8 cellular contexts compared by ENCODE assay signal in the genomic region with DNA sequence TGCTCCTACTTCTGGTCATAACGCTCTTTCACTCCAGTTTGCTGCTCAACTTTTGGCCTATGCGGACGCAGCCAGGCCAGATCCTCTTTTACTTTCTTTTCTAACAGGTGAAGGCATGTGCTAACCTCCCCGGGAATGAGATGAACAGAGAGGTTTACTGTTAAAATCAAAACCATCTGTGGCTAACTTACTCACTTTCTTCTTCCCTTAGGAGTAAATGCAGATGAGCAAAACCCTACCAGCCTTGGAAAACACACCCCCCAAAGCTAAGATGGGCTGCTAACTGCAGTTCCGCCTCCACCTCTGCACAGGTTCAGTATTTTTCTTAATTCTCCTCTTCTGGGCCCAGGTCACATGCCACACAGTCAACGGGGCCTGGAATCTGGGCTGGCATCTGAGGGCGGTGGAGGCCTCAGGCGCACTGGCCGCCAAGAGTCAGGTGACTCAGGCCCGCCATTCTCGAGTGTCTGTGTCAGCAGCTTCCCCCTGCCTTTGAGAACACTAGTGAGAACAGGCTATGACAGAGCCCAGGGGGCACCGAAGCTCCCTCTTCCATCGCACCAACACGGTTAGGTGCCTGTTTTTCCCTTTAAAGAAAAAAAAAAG. TPM values are rescaled to one million over a fixed set of nuclear protein-coding genes. Genes with fewer than 3 reads are reported as not detected.
DNase-seq lines count a peak whose midpoint lies in the region; ATAC-seq and TF ChIP-seq lines count a peak whose summit lies in the region.

No MANE protein-coding gene starts in this region.

- peak overlapping the region; percentile 65 for H3K27ac ChIP-seq in CD8-positive, alpha-beta memory T cell (ENCODE audit: low read depth, low read length)
- H3K27ac ChIP-seq in mucosa of rectum (ENCODE audit: low read depth in 2 of 2, low read length in 2 of 2) (peak overlapping the region; percentile 59 to 69), tibial nerve (peak overlapping the region; percentile 83 to 98 (median 95))

- peaks cover 95 to 100% (median 97%) of the 10 kb centered on the region in 3 donors for H3K4me1 Mint-ChIP-seq in CD8-positive, alpha-beta memory T cell
- peaks cover 37% of the 10 kb centered on the region for H3K4me1 Mint-ChIP-seq in MCF 10A (ENCODE audit: insufficient read depth, unreplicated experiment)

- TF ChIP-seq POLR2A in tibial nerve (IDR thresholded peaks at IDR 0.05): peak in 1 of 2 donors; percentile 52

- TF ChIP-seq EP300 in tibial nerve (IDR thresholded peaks at IDR 0.05): peak; percentile 28 to 83

- 46 to 60% methylated on average over 12 to 14 of the region's 14 CpGs for WGBS in tibial nerve, 2 donors

- ATAC-seq in GM21786 (IDR thresholded peaks at IDR 0.05; ENCODE audit: unreplicated experiment): peak; percentile 62
- no peak for ATAC-seq in omental fat pad (ENCODE audit: low FRiP score)

- peak overlapping the region; percentile 33 for H3K4me3 ChIP-seq in CD8-positive, alpha-beta memory T cell (ENCODE audit: low read length)
- H3K4me3 ChIP-seq in mucosa of rectum (ENCODE audit: low read length in 2 of 2) (peak overlapping the region in 1 of 2 donors; percentile 4), tibial nerve (no peak overlapping the region)

- H3K4me1 ChIP-seq in CD8-positive, alpha-beta memory T cell (ENCODE audit: insufficient read depth, low read length): peaks cover 100% of the 10 kb centered on the region
- H3K4me1 ChIP-seq in mucosa of rectum (ENCODE audit: control insufficient read depth in 2 of 2, insufficient read depth in 2 of 2, low read length in 2 of 2) (peaks cover 81 to 83% of the 10 kb centered on the region in 2 donors), tibial nerve (peaks cover 3 to 100% (median 92%) of the 10 kb centered on the region in 4 donors)

- peak in 3 of 5 donors; percentile 42 to 74 (median 46) for DNase-seq in CD8-positive, alpha-beta memory T cell
- DNase-seq in SK-MEL-5 (ENCODE audit: low read depth, low spot score) (peak; percentile 72), MCF 10A (ENCODE audit: unreplicated experiment) (no peak), tibial nerve (ENCODE audit: low spot score in 2 of 2) (no peak), NCI-H345 treated with DMSO at 0.1 percent for 48 hours (lab: John Stamatoyannopoulos, UW; ENCODE audit: unreplicated experiment) (no peak), omental fat pad (ENCODE audit: low spot score) (no peak)

- H3K9me3 Mint-ChIP-seq in CD8-positive, alpha-beta memory T cell: no peaks in the 10 kb centered on the region
- H3K9me3 Mint-ChIP-seq in MCF 10A (ENCODE audit: unreplicated experiment): no peaks in the 10 kb centered on the region

- H3K27ac Mint-ChIP-seq in CD8-positive, alpha-beta memory T cell: peak overlapping the region; percentile 89 to 99 (median 96)
- peak overlapping the region; percentile 88 for H3K27ac Mint-ChIP-seq in MCF 10A (ENCODE audit: low read depth, unreplicated experiment)

- intact Hi-C loops in MCF 10A (cut with micrococcal nuclease): no loop called here

- no peaks in the 10 kb centered on the region for H3K9me3 ChIP-seq in CD8-positive, alpha-beta memory T cell (ENCODE audit: low read length)
- no peaks in the 10 kb centered on the region for H3K9me3 ChIP-seq in mucosa of rectum (ENCODE audit: control insufficient read depth in 2 of 2, low read length in 2 of 2)
- H3K9me3 ChIP-seq in tibial nerve: no peaks in the 10 kb centered on the region

- POLR2A ChIA-PET in CD8-positive, alpha-beta memory T cell (lab: Charles Lee): interaction anchor here (0.9 to 2.6 kb wide), 6 partner anchors 8 to 36 kb away, joined by 4 to 11 read pairs (median 6); a partner anchor contains a TSS
- POLR2A ChIA-PET in MCF 10A (lab: Yijun Ruan, JAX): interaction anchor here (0.7 to 1.6 kb wide), 3 partner anchors 9 to 1796 kb away, joined by 3 to 8 read pairs (median 7); no protein-coding TSS in a partner anchor

- H3K27me3 ChIP-seq in CD8-positive, alpha-beta memory T cell (ENCODE audit: insufficient read depth, low read length, poor library complexity, severe bottlenecking): no peaks in the 10 kb centered on the region
- H3K27me3 ChIP-seq in mucosa of rectum (ENCODE audit: control insufficient read depth in 2 of 2, insufficient read depth in 2 of 2, low read length in 2 of 2) (no peaks in the 10 kb centered on the region), tibial nerve (no peaks in the 10 kb centered on the region)

- BruUV-seq in MCF 10A (replicated peaks; lab: Mats Ljungman, UMichigan): no TSS peak

- peak overlapping the region in 1 of 2 donors; percentile 36 for H3K9ac ChIP-seq in mucosa of rectum (ENCODE audit: low read depth in 1 of 2, low read length in 2 of 2)

- H3K27me3 Mint-ChIP-seq in CD8-positive, alpha-beta memory T cell: no peaks in the 10 kb centered on the region
- no peaks in the 10 kb centered on the region for H3K27me3 Mint-ChIP-seq in MCF 10A (ENCODE audit: insufficient read depth, unreplicated experiment)

- CTCF ChIA-PET in CD8-positive, alpha-beta memory T cell (lab: Charles Lee): interaction anchor here (1.2 to 23.7 kb wide), 7 partner anchors 9 to 90 kb away, joined by 3 to 397 read pairs (median 12); no protein-coding TSS in a partner anchor
- CTCF ChIA-PET in MCF 10A (lab: Yijun Ruan, JAX): interaction anchor here (1.0 to 1.6 kb wide), 3 partner anchors 10 to 94 kb away, joined by 3 to 12 read pairs (median 4); no protein-coding TSS in a partner anchor

- in situ Hi-C loops in SK-MEL-5 (cut with HindIII; ENCODE audit: low pct_unique_long_range_greater_than_20kb, low sequenced_read_pairs): no loop called here

- H3K4me3 Mint-ChIP-seq in CD8-positive, alpha-beta memory T cell: peak overlapping the region; percentile 67 to 95 (median 82)
- H3K4me3 Mint-ChIP-seq in MCF 10A (ENCODE audit: unreplicated experiment): peak overlapping the region; percentile 49

- H3K36me3 ChIP-seq in CD8-positive, alpha-beta memory T cell (ENCODE audit: insufficient read depth, low read length): no peaks in the 10 kb centered on the region
- H3K36me3 ChIP-seq in mucosa of rectum (ENCODE audit: control insufficient read depth in 2 of 2, insufficient read depth in 2 of 2, low read length in 2 of 2) (peaks cover 0 to 6% of the 10 kb centered on the region in 2 donors), tibial nerve (no peaks in the 10 kb centered on the region)

- H3K36me3 Mint-ChIP-seq in CD8-positive, alpha-beta memory T cell: peaks cover 0 to 53% (median 10%) of the 10 kb centered on the region in 3 donors
- peaks cover 20% of the 10 kb centered on the region for H3K36me3 Mint-ChIP-seq in MCF 10A (ENCODE audit: insufficient read depth, unreplicated experiment)

- TF ChIP-seq CTCF in MCF 10A (IDR thresholded peaks at IDR 0.05; ENCODE audit: unreplicated experiment) (no peak), tibial nerve (IDR thresholded peaks at IDR 0.05) (no peak), omental fat pad (IDR thresholded peaks at IDR 0.05) (no peak)

RNA-seq across cellular contexts. Expression of a gene that starts 11.1 kb away (rescaled TPM):
- total RNA-seq in CD8-positive, alpha-beta memory T cell: 10 to 100 TPM; 28.8 to 29.2 TPM
- polyA plus RNA-seq in CD8-positive, alpha-beta memory T cell: 41.6 TPM
- 58.1 and 68.2 TPM in 2 replicates for total RNA-seq in SK-MEL-5 (2014; rRNA removed; shearing (Covaris generic))
- 43.1 and 52.4 TPM in 2 replicates for polyA plus RNA-seq in SK-MEL-5 (2015; cell fraction: cytosol; rRNA removed)
- polyA plus RNA-seq in SK-MEL-5 (2015; cell fraction: nucleus; rRNA removed): 24.6 and 27.5 TPM in 2 replicates
- total RNA-seq in MCF 10A (2022) (12.9 and 14.9 TPM in 2 replicates), tibial nerve (10 to 100 TPM; 60.8 to 84.8 (median 78.8) TPM), omental fat pad (10 to 100 TPM; 21.9 to 42.6 (median 32.2) TPM)

RNA-seq across cellular contexts. Expression of a gene that starts 58.7 kb away (rescaled TPM):
- total RNA-seq in CD8-positive, alpha-beta memory T cell: 10 to 100 TPM; 18.2 to 18.6 TPM
- 21.1 TPM for polyA plus RNA-seq in CD8-positive, alpha-beta memory T cell
- total RNA-seq in SK-MEL-5 (2014; rRNA removed; shearing (Covaris generic)): 15.5 and 20.0 TPM in 2 replicates
- 10.5 and 11.6 TPM in 2 replicates for polyA plus RNA-seq in SK-MEL-5 (2015; cell fraction: cytosol; rRNA removed)
- 13.4 and 13.6 TPM in 2 replicates for polyA plus RNA-seq in SK-MEL-5 (2015; cell fraction: nucleus; rRNA removed)
- total RNA-seq in MCF 10A (2022) (17.5 and 18.6 TPM in 2 replicates), tibial nerve (10 to 100 TPM; 10.0 to 18.4 (median 13.2) TPM), omental fat pad (10 to 100 TPM; 10.6 to 16.8 (median 13.3) TPM)

Comparison
In these comparisons a context has a peak if more than half of its experiments do, and no peak if none do; other contexts are left out.
1. DNase-seq: peak in CD8-positive, alpha-beta memory T cell (3 of 5) and SK-MEL-5 (single experiment); none in MCF 10A (single experiment), tibial nerve (0 of 2), NCI-H345 treated with DMSO at 0.1 percent for 48 hours (single experiment) and omental fat pad (single experiment).
2. Peak in every context shown above with its lines, with median percentiles within 50 percentile points of each other: H3K27ac ChIP-seq.